In the genomic region with DNA sequence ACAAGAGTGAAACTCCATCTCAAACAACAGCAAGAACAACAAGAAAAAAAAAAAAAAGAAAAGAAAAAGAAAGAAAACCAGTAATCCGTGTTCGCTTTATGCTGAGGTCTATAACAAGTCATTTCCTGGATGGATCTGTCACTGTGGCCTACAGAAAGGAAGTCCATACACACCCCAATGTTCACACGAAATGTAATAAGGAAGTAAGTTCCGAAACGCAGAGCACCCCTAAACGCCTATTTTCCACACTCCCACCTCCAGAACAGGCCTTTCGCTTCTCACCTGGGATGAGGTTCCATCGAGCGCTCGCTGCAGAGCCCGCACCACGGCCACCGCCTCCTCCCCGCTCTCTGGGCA, we compare ENCODE assay signal across 6 cellular contexts. TPM values are rescaled to one million over a fixed set of nuclear protein-coding genes. Genes with fewer than 3 reads are reported as not detected.
DNase-seq lines count a peak whose midpoint lies in the region; ATAC-seq and TF ChIP-seq lines count a peak whose summit lies in the region.

No MANE protein-coding gene starts in this region.

- DNase-seq in HCT116 (ENCODE audit: low read depth, low spot score) (no peak), sciatic nerve (ENCODE audit: low spot score) (no peak), H4 (ENCODE audit: low spot score) (no peak)

- TF ChIP-seq CTCF in HCT116 (IDR thresholded peaks at IDR 0.05 in 2 of 3, conservative IDR thresholded peaks at IDR 0.05 in 1 of 3; ENCODE audit: borderline replicate concordance in 1 of 3, insufficient read depth in 1 of 3, low read depth in 2 of 3, low read length in 2 of 3), result no peak

- no TSS peak for BruUV-seq in HCT116 (replicated peaks; lab: Mats Ljungman, UMichigan)

- H3K36me3 ChIP-seq in HCT116 (ENCODE audit: control insufficient read depth in 1 of 2, insufficient read depth in 2 of 2, low read length in 2 of 2) (peaks cover 11 to 13% of the 10 kb centered on the region in 2 experiments), iPS-18a (ENCODE audit: control insufficient read depth, low read depth, low read length) (peaks cover 2% of the 10 kb centered on the region)

- RAD21 ChIA-PET in HCT116 (lab: Charles Lee; ENCODE audit: low non-redundant PET in 1 of 2, low total read pairs in 2 of 2, uncharacterized antibody in 2 of 2, unreplicated experiment in 2 of 2), result no interaction called here

- H2AFZ ChIP-seq in HCT116 (ENCODE audit: low read depth, low read length, poor library complexity, severe bottlenecking), result no peak overlapping the region

- H3K9me2 ChIP-seq in HCT116 (ENCODE audit: insufficient read depth), result no peaks in the 10 kb centered on the region

- H3K9ac ChIP-seq in HCT116 (ENCODE audit: low read length), result peak overlapping the region; percentile 85
- H3K9ac ChIP-seq in iPS-18a (ENCODE audit: low read length), result peak overlapping the region; percentile 83

- peak; percentile 1 for ATAC-seq in HCT116
- ATAC-seq in SK-N-SH treated with all-trans-retinoic acid at 6 μM for 48 hours, result peak; percentile 29
- no peak for ATAC-seq in HG02588 (IDR thresholded peaks at IDR 0.05; ENCODE audit: unreplicated experiment)
- no peak for ATAC-seq in sciatic nerve

- H3K27me3 ChIP-seq in HCT116 (ENCODE audit: insufficient read depth, low read length) (no peaks in the 10 kb centered on the region), iPS-18a (ENCODE audit: control insufficient read depth, insufficient read depth, low read length) (no peaks in the 10 kb centered on the region)

- no peak for TF ChIP-seq RAD21 in HCT116 (IDR thresholded peaks at IDR 0.05; ENCODE audit: low read depth)

- POLR2A ChIA-PET in HCT116 (lab: Charles Lee), result interaction anchor here (1.2 kb wide), 1 partner anchor 26 kb away, joined by 4 read pairs; no protein-coding TSS in a partner anchor

- H3K4me1 ChIP-seq in HCT116 (ENCODE audit: control insufficient read depth in 1 of 2, insufficient read depth in 2 of 2, low read length in 2 of 2), result peaks cover 14 to 21% of the 10 kb centered on the region in 2 experiments
- peaks cover 3% of the 10 kb centered on the region for H3K4me1 ChIP-seq in iPS-18a (ENCODE audit: control insufficient read depth, low read depth, low read length)

- TF ChIP-seq POLR2A in HCT116 (IDR thresholded peaks at IDR 0.05; ENCODE audit: borderline replicate concordance, extremely low read depth, insufficient read depth, insufficient read length), result no peak

- peaks cover 50% of the 10 kb centered on the region for H3K79me2 ChIP-seq in HCT116 (ENCODE audit: insufficient read depth, low read length)

- peak overlapping the region; percentile 74 for H3K27ac ChIP-seq in HCT116 (ENCODE audit: low read depth, low read length)
- peak overlapping the region; percentile 55 for H3K27ac ChIP-seq in iPS-18a (ENCODE audit: low read length)

- H4K20me1 ChIP-seq in HCT116 (ENCODE audit: insufficient read depth), result no peaks in the 10 kb centered on the region

- H3K4me2 ChIP-seq in HCT116 (ENCODE audit: low read length), result peak overlapping the region; percentile 84

- H3K4me3 ChIP-seq in HCT116 (replicated peaks in 1 of 2; ENCODE audit: low read depth in 1 of 2, low read length in 2 of 2) (peak overlapping the region; percentile 85 to 92), iPS-18a (ENCODE audit: low read length) (peak overlapping the region; percentile 95)

- peaks cover 0 to 4% of the 10 kb centered on the region in 2 experiments; a peak in 1 of 4 replicates for H3K9me3 ChIP-seq in HCT116 (ENCODE audit: control insufficient read depth in 1 of 2, insufficient read depth in 1 of 2, low read depth in 1 of 2, low read length in 2 of 2)
- no peaks in the 10 kb centered on the region for H3K9me3 ChIP-seq in iPS-18a (ENCODE audit: control insufficient read depth, low read depth, low read length)

- CTCF ChIA-PET in HCT116 (lab: Charles Lee), result no interaction called here

- intact Hi-C loops in HCT116 (cut with micrococcal nuclease) (no loop called here), sciatic nerve (cut with DNase I) (no loop called here)

TF ChIP-seq in HCT116, 20 proteins besides CTCF, POLR2A, EP300 and RAD21:
- no peak for TF ChIP-seq POLR2AphosphoS5 (IDR thresholded peaks at IDR 0.05; ENCODE audit: low read depth, low read length)

TF ChIP-seq in SK-N-SH treated with all-trans-retinoic acid at 6 μM for 48 hours, 23 proteins besides CTCF, POLR2A, EP300 and RAD21 (continues in another document):
- TF ChIP-seq GLIS3 (CRISPR knock-in tag; IDR thresholded peaks at IDR 0.05), result no peak
- no peak for TF ChIP-seq PATZ1 (CRISPR knock-in tag; IDR thresholded peaks at IDR 0.05; ENCODE audit: borderline replicate concordance)
- TF ChIP-seq ZFP30 (CRISPR knock-in tag; IDR thresholded peaks at IDR 0.05), result no peak
- no peak for TF ChIP-seq TOX (CRISPR knock-in tag; IDR thresholded peaks at IDR 0.05; ENCODE audit: borderline replicate concordance)
- TF ChIP-seq ISL1 (CRISPR knock-in tag; IDR thresholded peaks at IDR 0.05), result no peak
- no peak for TF ChIP-seq OSR1 (CRISPR knock-in tag; IDR thresholded peaks at IDR 0.05)
- TF ChIP-seq ZNF565 (CRISPR knock-in tag; conservative IDR thresholded peaks at IDR 0.05; ENCODE audit: low read depth), result no peak
- TF ChIP-seq ZNF70 (CRISPR knock-in tag; IDR thresholded peaks at IDR 0.05), result no peak
- TF ChIP-seq TCF4 (CRISPR knock-in tag; IDR thresholded peaks at IDR 0.05; ENCODE audit: borderline replicate concordance), result no peak
- TF ChIP-seq CSRNP3 (CRISPR knock-in tag; IDR thresholded peaks at IDR 0.05), result no peak
- TF ChIP-seq TSHZ2 (CRISPR knock-in tag; IDR thresholded peaks at IDR 0.05), result no peak
- TF ChIP-seq CSDC2 (CRISPR knock-in tag; IDR thresholded peaks at IDR 0.05), result no peak
- no peak for TF ChIP-seq ZNF8 (CRISPR knock-in tag; IDR thresholded peaks at IDR 0.05)

RNA-seq across cellular contexts. Expression of gene ZNF394, which starts 0.7 kb away (rescaled TPM):
- total RNA-seq in HCT116 (2021; ENCODE audit: unreplicated experiment) (22.1 TPM), sciatic nerve (38.8 TPM)
- 9.9 and 11.0 TPM in 2 replicates for polyA plus RNA-seq in HCT116 (2012)
- 17.0 and 20.8 TPM in 2 replicates for total RNA-seq in H4 (2014; rRNA removed; shearing (Covaris generic))

RNA-seq across cellular contexts. Expression of gene ZKSCAN5, which starts 5.1 kb away (rescaled TPM):
- total RNA-seq in HCT116 (2021; ENCODE audit: unreplicated experiment) (10.2 TPM), sciatic nerve (10.0 TPM)
- polyA plus RNA-seq in HCT116 (2012), result 6.0 and 7.0 TPM in 2 replicates
- 13.6 and 14.7 TPM in 2 replicates for total RNA-seq in H4 (2014; rRNA removed; shearing (Covaris generic))

RNA-seq across cellular contexts. Expression of gene ZNF789, which starts 26.6 kb away (rescaled TPM):
- total RNA-seq in HCT116 (2021; ENCODE audit: unreplicated experiment) (8.2 TPM), sciatic nerve (12.4 TPM)
- polyA plus RNA-seq in HCT116 (2012), result 5.5 and 7.5 TPM in 2 replicates
- 2.0 and 2.7 TPM in 2 replicates for total RNA-seq in H4 (2014; rRNA removed; shearing (Covaris generic))

RNA-seq across cellular contexts. Expression of gene ATP5MF, which starts 33.4 kb away (rescaled TPM):
- total RNA-seq in HCT116 (2021; ENCODE audit: unreplicated experiment) (351 TPM), sciatic nerve (144 TPM)
- polyA plus RNA-seq in HCT116 (2012), result 377 and 624 TPM in 2 replicates
- total RNA-seq in H4 (2014; rRNA removed; shearing (Covaris generic)), result 1,624 and 1,916 TPM in 2 replicates

RNA-seq across cellular contexts. Expression of gene FAM200A, which starts 52.6 kb away (rescaled TPM):
- total RNA-seq in HCT116 (2021; ENCODE audit: unreplicated experiment) (4.7 TPM), sciatic nerve (6.7 TPM)
- 1.8 and 2.9 TPM in 2 replicates for polyA plus RNA-seq in HCT116 (2012)
- total RNA-seq in H4 (2014; rRNA removed; shearing (Covaris generic)), result 9.8 and 11.3 TPM in 2 replicates

Comparison
In these comparisons a context has a peak if more than half of its experiments do, and no peak if none do; other contexts are left out.
1. ATAC-seq: peak in HCT116 (single experiment) and SK-N-SH treated with all-trans-retinoic acid at 6 μM for 48 hours (single experiment); none in HG02588 (single experiment) and sciatic nerve (single experiment).